8 cellular contexts compared by ENCODE assay signal in genomic region chr12:26195641-26196423, GRCh38. TPM values are rescaled to one million over a fixed set of nuclear protein-coding genes. Genes with fewer than 3 reads are reported as not detected.
DNase-seq lines count a peak whose midpoint lies in the region; ATAC-seq lines count a peak whose summit lies in the region.

No MANE protein-coding gene starts in this region.

- peak overlapping the region; percentile 95 for H3K18ac ChIP-seq in neuronal stem cell (ENCODE audit: low read length)

- CTCF ChIA-PET in activated CD8-positive, alpha-beta memory T cell treated with anti-CD3 and anti-CD28 coated beads, Interleukin-2, amount 10 ng/mL, durations not matched to agents 7 days and 5 days (lab: Charles Lee): no interaction called here

- H3K27ac Mint-ChIP-seq in activated CD8-positive, alpha-beta memory T cell treated with anti-CD3 and anti-CD28 coated beads, Interleukin-2, amount 10 ng/mL, durations not matched to agents 7 days and 5 days: no peak overlapping the region
- no peak overlapping the region for H3K27ac Mint-ChIP-seq in activated naive CD8-positive, alpha-beta T cell treated with anti-CD3 and anti-CD28 coated beads for 36 hours

- intact Hi-C loops in cardiac septum (cut with DNase I): loop anchor here (1.0 to 5.0 kb wide), 3 partner anchors 44 to 76 kb away; no protein-coding TSS in a partner anchor

- H3K36me3 Mint-ChIP-seq in activated CD8-positive, alpha-beta memory T cell treated with anti-CD3 and anti-CD28 coated beads, Interleukin-2, amount 10 ng/mL, durations not matched to agents 7 days and 5 days: no peaks in the 10 kb centered on the region
- no peaks in the 10 kb centered on the region for H3K36me3 Mint-ChIP-seq in activated naive CD8-positive, alpha-beta T cell treated with anti-CD3 and anti-CD28 coated beads for 36 hours

- H3K9me3 Mint-ChIP-seq in activated CD8-positive, alpha-beta memory T cell treated with anti-CD3 and anti-CD28 coated beads, Interleukin-2, amount 10 ng/mL, durations not matched to agents 7 days and 5 days (ENCODE audit: low read depth): no peaks in the 10 kb centered on the region
- no peaks in the 10 kb centered on the region for H3K9me3 Mint-ChIP-seq in activated naive CD8-positive, alpha-beta T cell treated with anti-CD3 and anti-CD28 coated beads for 36 hours

- peaks cover 77% of the 10 kb centered on the region for H3K27me3 Mint-ChIP-seq in activated CD8-positive, alpha-beta memory T cell treated with anti-CD3 and anti-CD28 coated beads, Interleukin-2, amount 10 ng/mL, durations not matched to agents 7 days and 5 days
- peaks cover 67% of the 10 kb centered on the region for H3K27me3 Mint-ChIP-seq in activated naive CD8-positive, alpha-beta T cell treated with anti-CD3 and anti-CD28 coated beads for 36 hours

- peak overlapping the region; percentile 100 for H4K8ac ChIP-seq in neuronal stem cell (ENCODE audit: low read depth, low read length)

- peak overlapping the region; percentile 94 for H3K9ac ChIP-seq in neuronal stem cell (ENCODE audit: low read depth, low read length, poor library complexity)

- no peaks in the 10 kb centered on the region for H3K79me1 ChIP-seq in neuronal stem cell (ENCODE audit: low read depth, low read length)

- H3K14ac ChIP-seq in neuronal stem cell (ENCODE audit: low read length): peak overlapping the region; percentile 71

- H3K4ac ChIP-seq in neuronal stem cell (ENCODE audit: low read length): no peak overlapping the region

- no peak overlapping the region for H2BK15ac ChIP-seq in neuronal stem cell (ENCODE audit: low read length)

- H3K36me3 ChIP-seq in neuronal stem cell (replicated peaks in 1 of 2; ENCODE audit: control insufficient read depth in 2 of 2, insufficient read depth in 2 of 2, low read length in 2 of 2): no peaks in the 10 kb centered on the region

- no peak overlapping the region for H2BK12ac ChIP-seq in neuronal stem cell (ENCODE audit: low read length)

- H3K27me3 ChIP-seq in neuronal stem cell (ENCODE audit: control insufficient read depth in 3 of 3, insufficient read depth in 3 of 3, low read depth in 1 of 3, low read length in 3 of 3): peaks cover 0 to 26% (median 2%) of the 10 kb centered on the region in 3 experiments

- no peak for DNase-seq in activated CD8-positive, alpha-beta memory T cell treated with anti-CD3 and anti-CD28 coated beads, Interleukin-2, amount 10 ng/mL, durations not matched to agents 7 days and 5 days
- DNase-seq in activated CD8-positive, alpha-beta memory T cell treated with anti-CD3 and anti-CD28 coated beads, Interleukin-2, amount 50 U/mL, for 4 hours: no peak
- peak; percentile 81 for DNase-seq in HT-29 (ENCODE audit: low spot score)
- peak; percentile 18 for DNase-seq in activated naive CD8-positive, alpha-beta T cell treated with anti-CD3 and anti-CD28 coated beads for 36 hours
- DNase-seq in cardiac septum (ENCODE audit: low spot score): peak; percentile 80
- peak; percentile 31 for DNase-seq in neuronal stem cell (ENCODE audit: low spot score)

- H2BK120ac ChIP-seq in neuronal stem cell (ENCODE audit: low read depth, low read length): no peak overlapping the region

- WGBS in neuronal stem cell (ENCODE audit: extremely low coverage in 2 of 2, insufficient read length in 2 of 2, insufficient replicate concordance in 1 of 2), 2 donors: no CpG with 5 or more reads among the region's 45 CpGs

- peak overlapping the region; percentile 84 to 94 for H3K4me3 ChIP-seq in neuronal stem cell (ENCODE audit: low read length in 2 of 2)

- H2AK5ac ChIP-seq in neuronal stem cell (ENCODE audit: low read depth, low read length): no peak overlapping the region

- no peak overlapping the region for H4K91ac ChIP-seq in neuronal stem cell (ENCODE audit: low read depth, low read length, poor library complexity)

- peak overlapping the region; percentile 80 for H3K4me2 ChIP-seq in neuronal stem cell (ENCODE audit: insufficient read depth, low read length, poor library complexity, severe bottlenecking)

- peaks cover 0 to 10% of the 10 kb centered on the region in 2 donors for H3K4me1 ChIP-seq in neuronal stem cell (ENCODE audit: control insufficient read depth in 2 of 2, insufficient read depth in 1 of 2, low read depth in 1 of 2, low read length in 2 of 2)

- peak overlapping the region; percentile 3 for H3K23ac ChIP-seq in neuronal stem cell (ENCODE audit: low read depth, low read length, poor library complexity)

- H2AFZ ChIP-seq in neuronal stem cell (ENCODE audit: low read length): peak overlapping the region; percentile 99

- peak overlapping the region; percentile 46 for H3K4me3 Mint-ChIP-seq in activated CD8-positive, alpha-beta memory T cell treated with anti-CD3 and anti-CD28 coated beads, Interleukin-2, amount 10 ng/mL, durations not matched to agents 7 days and 5 days
- H3K4me3 Mint-ChIP-seq in activated naive CD8-positive, alpha-beta T cell treated with anti-CD3 and anti-CD28 coated beads for 36 hours: peak overlapping the region; percentile 68

- peaks cover 5% of the 10 kb centered on the region for H3K4me1 Mint-ChIP-seq in activated CD8-positive, alpha-beta memory T cell treated with anti-CD3 and anti-CD28 coated beads, Interleukin-2, amount 10 ng/mL, durations not matched to agents 7 days and 5 days
- peaks cover 3% of the 10 kb centered on the region for H3K4me1 Mint-ChIP-seq in activated naive CD8-positive, alpha-beta T cell treated with anti-CD3 and anti-CD28 coated beads for 36 hours

- no peaks in the 10 kb centered on the region for H3K9me3 ChIP-seq in neuronal stem cell (replicated peaks in 1 of 2; ENCODE audit: control insufficient read depth in 2 of 2, insufficient read depth in 1 of 2, low read depth in 1 of 2, low read length in 2 of 2)

- no peak overlapping the region for H3K27ac ChIP-seq in neuronal stem cell (replicated peaks; ENCODE audit: low read length)

- peak overlapping the region; percentile 11 for H2BK5ac ChIP-seq in neuronal stem cell (ENCODE audit: low read length)

- peak; percentile 36 for ATAC-seq in activated CD8-positive, alpha-beta memory T cell treated with anti-CD3 and anti-CD28 coated beads, Interleukin-2, amount 10 ng/mL, durations not matched to agents 7 days and 5 days
- ATAC-seq in GM21619 (IDR thresholded peaks at IDR 0.05; ENCODE audit: unreplicated experiment) (no peak), GM21526 (IDR thresholded peaks at IDR 0.05; ENCODE audit: low FRiP score, unreplicated experiment) (no peak)

RNA-seq across cellular contexts. Expression of gene SSPN, which starts 0.5 kb away (rescaled TPM):
- total RNA-seq in activated CD8-positive, alpha-beta memory T cell treated with anti-CD3 and anti-CD28 coated beads, Interleukin-2, amount 10 ng/mL, durations not matched to agents 7 days and 5 days: not detected
- total RNA-seq in HT-29 (2014; rRNA removed; shearing (Covaris generic)): 3.2 and 10.6 TPM in 2 replicates
- total RNA-seq in activated naive CD8-positive, alpha-beta T cell treated with anti-CD3 and anti-CD28 coated beads for 36 hours: not detected
- total RNA-seq in cardiac septum: 118 TPM
- polyA plus RNA-seq in neuronal stem cell (2013, experiment 1 of 2): 0.71 TPM
- polyA plus RNA-seq in neuronal stem cell (2013, experiment 2 of 2): 1.1 TPM

Comparison
In these comparisons a context has a peak if more than half of its experiments do, and no peak if none do; other contexts are left out.
1. DNase-seq: peak in HT-29 (single experiment), activated naive CD8-positive, alpha-beta T cell treated with anti-CD3 and anti-CD28 coated beads for 36 hours (single experiment), cardiac septum (single experiment) and neuronal stem cell (single experiment); none in activated CD8-positive, alpha-beta memory T cell treated with anti-CD3 and anti-CD28 coated beads, Interleukin-2, amount 10 ng/mL, durations not matched to agents 7 days and 5 days (single experiment) and activated CD8-positive, alpha-beta memory T cell treated with anti-CD3 and anti-CD28 coated beads, Interleukin-2, amount 50 U/mL, for 4 hours (single experiment).
2. RNA of gene SSPN, which starts 0.5 kb away (total RNA-seq): 118 TPM in cardiac septum (single experiment); 3.2 to 10.6 TPM in HT-29, not detected in activated naive CD8-positive, alpha-beta T cell treated with anti-CD3 and anti-CD28 coated beads for 36 hours and not detected in activated CD8-positive, alpha-beta memory T cell treated with anti-CD3 and anti-CD28 coated beads, Interleukin-2, amount 10 ng/mL, durations not matched to agents 7 days and 5 days; every median in the first group is over 10 times any median in the second.